ENCODE assay signal across 9 cellular contexts in genomic region chr17:51260237-51260959, GRCh38. TPM values are rescaled to one million over a fixed set of nuclear protein-coding genes. Genes with fewer than 3 reads are reported as not detected.
DNase-seq lines count a peak whose midpoint lies in the region; ATAC-seq, FAIRE-seq and TF ChIP-seq lines count a peak whose summit lies in the region.
"Had no signal": no experiment of that assay in that cellular context is flagged by ENCODE, and none has a peak within 500 bp of the region (broad histone marks: within the 10 kb centered on the region; RNA-seq: fewer than 3 reads in every experiment).

TSS of gene UTP18 (plus strand) at chr17:51260546. CDS start at chr17:51260585, 39 bp downstream.

- peak within 1 kb of the TSS; percentile 91 to 94 for H3K9ac ChIP-seq in kidney (ENCODE audit: low read length in 2 of 2)

- intact Hi-C loops in kidney (cut with DNase I) = no loop called here

- no peak for TF ChIP-seq CTCF in kidney (IDR thresholded peaks at IDR 0.05; ENCODE audit: borderline replicate concordance, extremely low read depth, insufficient read depth)

- H3K4me3 ChIP-seq in kidney (ENCODE audit: low read length in 2 of 2) = peak within 1 kb of the TSS; percentile 84 to 99

- peak; percentile 80 for TF ChIP-seq POLR2A in GM19193 (IDR thresholded peaks at IDR 0.05; ENCODE audit: extremely low read depth, insufficient read depth, insufficient read length)

- FAIRE-seq in kidney (lab: Jason Lieb, UNC) = no peak
- FAIRE-seq: endometrium had no signal

- peak within 1 kb of the TSS; percentile 100 for H3K27ac ChIP-seq in kidney (ENCODE audit: low read depth in 2 of 2, low read length in 2 of 2)

- DNase-seq in Ammon's horn (ENCODE audit: low spot score) = peak; percentile 98
- DNase-seq in NCI-H460 (ENCODE audit: extremely low read depth, low read depth) = peak; percentile 97
- peak; percentile 95 for DNase-seq in activated CD4-positive, CD25-positive, alpha-beta regulatory T cell treated with anti-CD3 and anti-CD28 coated beads, Interleukin-2, amount 50 U/mL, for 72 hours
- DNase-seq in cerebellar nuclear complex (lab: John Stamatoyannopoulos, UW) = peak; percentile 66 to 94
- peak; percentile 99 for DNase-seq in kidney
- DNase-seq in stimulated activated CD4-positive, alpha-beta T cell treated with anti-CD3 and anti-CD28 coated beads, Interleukin-15, amount 100 ng/mL, for 1 hour (ENCODE audit: low read depth in 1 of 2, low spot score in 1 of 2) = peak; percentile 90 to 95

- H3K9me3 ChIP-seq in kidney (ENCODE audit: control insufficient read depth in 1 of 2, low read length in 2 of 2) = no peaks in the 10 kb centered on the region

- peaks cover 16 to 32% of the 10 kb centered on the region in 2 donors for H3K4me1 ChIP-seq in kidney (ENCODE audit: control insufficient read depth in 1 of 2, insufficient read depth in 1 of 2, low read depth in 1 of 2, low read length in 2 of 2)

- peaks cover 0 to 2% of the 10 kb centered on the region in 2 donors for H3K36me3 ChIP-seq in kidney (ENCODE audit: control insufficient read depth in 1 of 2, insufficient read depth in 2 of 2, low read length in 2 of 2)

- peak; percentile 77 for ATAC-seq in HG03432 (IDR thresholded peaks at IDR 0.05; ENCODE audit: unreplicated experiment)

RNA-seq across cellular contexts. Expression of gene UTP18, which starts in this region (rescaled TPM):
- total RNA-seq in NCI-H460 (2014; rRNA removed; shearing (Covaris generic)) = 70.6 and 71.0 TPM in 2 replicates
- 66.3 and 89.5 TPM in 2 replicates for polyA plus RNA-seq in NCI-H460 (2014; cell fraction: nucleus; rRNA removed)
- 31.1 TPM for total RNA-seq in kidney
- 28.8 TPM for polyA plus RNA-seq in kidney (ENCODE audit: insufficient read depth, low read depth, low replicate concordance)

Comparison
In these comparisons a context has a peak if more than half of its experiments do, and no peak if none do; other contexts are left out.
1. Peak in every context shown above with its lines: DNase-seq, ATAC-seq, H3K4me3 ChIP-seq and H3K27ac ChIP-seq.